ENCODE assay signal across 32 cellular contexts in the genomic region with DNA sequence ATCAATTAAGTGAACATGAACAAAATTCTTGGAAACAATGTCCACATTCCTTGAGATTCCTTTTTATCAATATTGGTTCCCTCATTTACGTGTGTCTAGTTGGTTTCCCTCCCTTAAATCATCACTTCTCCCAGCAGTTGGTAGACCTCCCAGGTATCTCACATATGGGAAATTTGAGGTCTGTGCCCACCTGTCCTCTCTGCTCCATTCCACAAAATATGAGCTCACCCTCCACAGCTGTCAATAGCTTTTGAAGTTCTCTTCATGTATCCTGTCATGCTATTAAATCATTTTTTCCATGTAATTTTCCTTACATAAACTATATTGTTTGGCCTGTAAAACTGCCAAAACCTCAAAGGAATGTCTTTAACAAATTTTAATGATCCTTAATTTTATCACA.
"Had no signal": no experiment of that assay in that cellular context is flagged by ENCODE, and none has a peak within 500 bp of the region (broad histone marks: within the 10 kb centered on the region; RNA-seq: fewer than 3 reads in every experiment).

No MANE protein-coding gene starts in this region.

- H3K4me3 ChIP-seq: adrenal gland, body of pancreas, esophagus squamous epithelium, gastroesophageal sphincter, heart right ventricle had no signal

- H3K27ac ChIP-seq: adrenal gland, body of pancreas, epithelial cell of prostate, esophagus squamous epithelium, gastroesophageal sphincter, heart right ventricle had no signal

- H3K36me3 Mint-ChIP-seq: activated CD4-positive, alpha-beta memory T cell treated with anti-CD3 and anti-CD28 coated beads for 36 hours; activated CD8-positive, alpha-beta memory T cell treated with anti-CD3 and anti-CD28 coated beads, Interleukin-2, amount 10 ng/mL, durations not matched to agents 7 days and 5 days; activated naive CD4-positive, alpha-beta T cell treated with anti-CD3 and anti-CD28 coated beads, Interleukin-2, amount 50 U/mL, for 24 hours; activated naive CD8-positive, alpha-beta T cell treated with anti-CD3 and anti-CD28 coated beads for 36 hours had no signal

- DNase-seq: activated CD4-positive, alpha-beta memory T cell treated with anti-CD3 and anti-CD28 coated beads for 36 hours; activated CD4-positive, alpha-beta T cell treated with anti-CD3 and anti-CD28 coated beads for 36 hours; activated CD4-positive, alpha-beta T cell treated with anti-CD3 and anti-CD28 coated beads, Interleukin-2, amount 10 ng/mL, durations not matched to agents 24 days and 14 days; activated CD4-positive, CD25-positive, alpha-beta regulatory T cell; activated CD4-positive, CD25-positive, alpha-beta regulatory T cell treated with anti-CD3 and anti-CD28 coated beads, Interleukin-2, amount 50 U/mL, for 72 hours; activated CD8-positive, alpha-beta memory T cell treated with anti-CD3 and anti-CD28 coated beads, Interleukin-2, amount 10 ng/mL, durations not matched to agents 7 days and 5 days; activated CD8-positive, alpha-beta memory T cell treated with anti-CD3 and anti-CD28 coated beads, Interleukin-2, amount 50 U/mL, for 4 hours; activated CD8-positive, alpha-beta T cell treated with anti-CD3 and anti-CD28 coated beads, Interleukin-2, amount 10 ng/mL, durations not matched to agents 7 days and 5 days; activated effector memory CD4-positive, alpha-beta T cell treated with anti-CD3 and anti-CD28 coated beads, Interleukin-2, amount 50 U/mL, for 16 hours; activated naive CD4-positive, alpha-beta T cell treated with anti-CD3 and anti-CD28 coated beads for 36 hours; activated naive CD8-positive, alpha-beta T cell treated with anti-CD3 and anti-CD28 coated beads for 36 hours; activated naive CD8-positive, alpha-beta T cell treated with anti-CD3 and anti-CD28 coated beads, Interleukin-2, amount 50 U/mL, for 24 hours; activated T-cell treated with anti-CD3 and anti-CD28 coated beads, Interleukin-2, amount 50 U/mL, for 1 hour; activated T-cell treated with anti-CD3 and anti-CD28 coated beads, Interleukin-2, amount 50 U/mL, for 48 hours; adrenal gland; amygdala; aorta; body of pancreas; caudate nucleus; cortex of kidney; dermis blood vessel endothelial cell; effector CD4-positive, alpha-beta T cell; effector memory CD8-positive, alpha-beta T cell; esophagus squamous epithelium; foreskin melanocyte; heart right ventricle; T-helper 17 cell had no signal

- H3K9me3 ChIP-seq: adrenal gland, body of pancreas, esophagus squamous epithelium, gastroesophageal sphincter, heart right ventricle had no signal

- H3K36me3 ChIP-seq: adrenal gland, esophagus squamous epithelium, gastroesophageal sphincter, heart right ventricle had no signal

- H3K27me3 Mint-ChIP-seq: activated CD4-positive, alpha-beta memory T cell treated with anti-CD3 and anti-CD28 coated beads for 36 hours; activated CD4-positive, alpha-beta T cell treated with anti-CD3 and anti-CD28 coated beads for 36 hours; activated CD4-positive, alpha-beta T cell treated with anti-CD3 and anti-CD28 coated beads, Interleukin-2, amount 10 ng/mL, durations not matched to agents 24 days and 14 days; activated CD8-positive, alpha-beta memory T cell treated with anti-CD3 and anti-CD28 coated beads, Interleukin-2, amount 10 ng/mL, durations not matched to agents 7 days and 5 days; activated naive CD4-positive, alpha-beta T cell treated with anti-CD3 and anti-CD28 coated beads, Interleukin-2, amount 50 U/mL, for 24 hours; activated naive CD8-positive, alpha-beta T cell treated with anti-CD3 and anti-CD28 coated beads for 36 hours; activated naive CD8-positive, alpha-beta T cell treated with anti-CD3 and anti-CD28 coated beads, Interleukin-2, amount 50 U/mL, for 24 hours; effector memory CD8-positive, alpha-beta T cell had no signal

- H3K27ac Mint-ChIP-seq: activated CD4-positive, alpha-beta memory T cell treated with anti-CD3 and anti-CD28 coated beads for 36 hours; activated CD4-positive, alpha-beta T cell treated with anti-CD3 and anti-CD28 coated beads for 36 hours; activated CD4-positive, alpha-beta T cell treated with anti-CD3 and anti-CD28 coated beads, Interleukin-2, amount 10 ng/mL, durations not matched to agents 24 days and 14 days; activated CD8-positive, alpha-beta memory T cell treated with anti-CD3 and anti-CD28 coated beads, Interleukin-2, amount 10 ng/mL, durations not matched to agents 7 days and 5 days; activated CD8-positive, alpha-beta T cell treated with anti-CD3 and anti-CD28 coated beads, Interleukin-2, amount 10 ng/mL, durations not matched to agents 7 days and 5 days; activated naive CD4-positive, alpha-beta T cell treated with anti-CD3 and anti-CD28 coated beads for 36 hours; activated naive CD4-positive, alpha-beta T cell treated with anti-CD3 and anti-CD28 coated beads, Interleukin-2, amount 50 U/mL, for 24 hours; activated naive CD8-positive, alpha-beta T cell treated with anti-CD3 and anti-CD28 coated beads for 36 hours; activated naive CD8-positive, alpha-beta T cell treated with anti-CD3 and anti-CD28 coated beads, Interleukin-2, amount 50 U/mL, for 24 hours; activated T-helper 1 cell treated with anti-CD3 and anti-CD28 coated beads, Interleukin-12 subunit alpha, Interleukin-12 subunit beta, Interleukin-2, Interleukin-4 antibody, amounts not matched to agents 30 ng/mL and 10 ng/mL and 1 ng/mL, durations not matched to agents 14 hours and 24 hours and 36 hours; activated T-helper 2 cell treated with anti-CD3 and anti-CD28 coated beads, Interferon-gamma antibody, Interleukin-2, Interleukin-4, amounts not matched to agents 10 μg/mL and 5 μg/mL and 100 μg/mL, durations not matched to agents 14 hours and 24 hours and 36 hours; effector memory CD8-positive, alpha-beta T cell; T-helper 17 cell had no signal

- H3K4me1 Mint-ChIP-seq: activated CD4-positive, alpha-beta T cell treated with anti-CD3 and anti-CD28 coated beads for 36 hours; activated CD4-positive, alpha-beta T cell treated with anti-CD3 and anti-CD28 coated beads, Interleukin-2, amount 10 ng/mL, durations not matched to agents 24 days and 14 days; activated CD8-positive, alpha-beta memory T cell treated with anti-CD3 and anti-CD28 coated beads, Interleukin-2, amount 10 ng/mL, durations not matched to agents 7 days and 5 days; activated naive CD4-positive, alpha-beta T cell treated with anti-CD3 and anti-CD28 coated beads, Interleukin-2, amount 50 U/mL, for 24 hours; activated naive CD8-positive, alpha-beta T cell treated with anti-CD3 and anti-CD28 coated beads for 36 hours; activated naive CD8-positive, alpha-beta T cell treated with anti-CD3 and anti-CD28 coated beads, Interleukin-2, amount 50 U/mL, for 24 hours; T-helper 17 cell had no signal

- H3K4me3 Mint-ChIP-seq: activated CD4-positive, alpha-beta memory T cell treated with anti-CD3 and anti-CD28 coated beads for 36 hours; activated CD4-positive, alpha-beta T cell treated with anti-CD3 and anti-CD28 coated beads for 36 hours; activated CD4-positive, alpha-beta T cell treated with anti-CD3 and anti-CD28 coated beads, Interleukin-2, amount 10 ng/mL, durations not matched to agents 24 days and 14 days; activated CD8-positive, alpha-beta memory T cell treated with anti-CD3 and anti-CD28 coated beads, Interleukin-2, amount 10 ng/mL, durations not matched to agents 7 days and 5 days; activated CD8-positive, alpha-beta T cell treated with anti-CD3 and anti-CD28 coated beads, Interleukin-2, amount 10 ng/mL, durations not matched to agents 7 days and 5 days; activated naive CD4-positive, alpha-beta T cell treated with anti-CD3 and anti-CD28 coated beads for 36 hours; activated naive CD4-positive, alpha-beta T cell treated with anti-CD3 and anti-CD28 coated beads, Interleukin-2, amount 50 U/mL, for 24 hours; activated naive CD8-positive, alpha-beta T cell treated with anti-CD3 and anti-CD28 coated beads for 36 hours; activated naive CD8-positive, alpha-beta T cell treated with anti-CD3 and anti-CD28 coated beads, Interleukin-2, amount 50 U/mL, for 24 hours; activated T-helper 1 cell treated with anti-CD3 and anti-CD28 coated beads, Interleukin-12 subunit alpha, Interleukin-12 subunit beta, Interleukin-2, Interleukin-4 antibody, amounts not matched to agents 30 ng/mL and 10 ng/mL and 1 ng/mL, durations not matched to agents 14 hours and 24 hours and 36 hours; effector memory CD8-positive, alpha-beta T cell; T-helper 17 cell had no signal

- H3K9me3 Mint-ChIP-seq: activated CD4-positive, alpha-beta memory T cell treated with anti-CD3 and anti-CD28 coated beads for 36 hours; activated CD4-positive, alpha-beta T cell treated with anti-CD3 and anti-CD28 coated beads, Interleukin-2, amount 10 ng/mL, durations not matched to agents 24 days and 14 days; activated naive CD4-positive, alpha-beta T cell treated with anti-CD3 and anti-CD28 coated beads for 36 hours; activated naive CD4-positive, alpha-beta T cell treated with anti-CD3 and anti-CD28 coated beads, Interleukin-2, amount 50 U/mL, for 24 hours; activated naive CD8-positive, alpha-beta T cell treated with anti-CD3 and anti-CD28 coated beads for 36 hours; activated naive CD8-positive, alpha-beta T cell treated with anti-CD3 and anti-CD28 coated beads, Interleukin-2, amount 50 U/mL, for 24 hours; activated T-helper 1 cell treated with anti-CD3 and anti-CD28 coated beads, Interleukin-12 subunit alpha, Interleukin-12 subunit beta, Interleukin-2, Interleukin-4 antibody, amounts not matched to agents 30 ng/mL and 10 ng/mL and 1 ng/mL, durations not matched to agents 14 hours and 24 hours and 36 hours; activated T-helper 2 cell treated with anti-CD3 and anti-CD28 coated beads, Interferon-gamma antibody, Interleukin-2, Interleukin-4, amounts not matched to agents 10 μg/mL and 5 μg/mL and 100 μg/mL, durations not matched to agents 14 hours and 24 hours and 36 hours had no signal

- H3K27me3 ChIP-seq: adrenal gland, body of pancreas, esophagus squamous epithelium, gastroesophageal sphincter, heart right ventricle had no signal

- H3K4me1 ChIP-seq: adrenal gland, body of pancreas, gastroesophageal sphincter, heart right ventricle had no signal

- ATAC-seq: activated CD4-positive, alpha-beta T cell treated with anti-CD3 and anti-CD28 coated beads for 36 hours; activated CD8-positive, alpha-beta memory T cell treated with anti-CD3 and anti-CD28 coated beads, Interleukin-2, amount 10 ng/mL, durations not matched to agents 7 days and 5 days; activated CD8-positive, alpha-beta T cell treated with anti-CD3 and anti-CD28 coated beads, Interleukin-2, amount 10 ng/mL, durations not matched to agents 7 days and 5 days; activated naive CD8-positive, alpha-beta T cell treated with anti-CD3 and anti-CD28 coated beads, Interleukin-2, amount 50 U/mL, for 24 hours; body of pancreas; effector memory CD8-positive, alpha-beta T cell; gastroesophageal sphincter; heart right ventricle; T-helper 17 cell had no signal
